10 cellular contexts compared by ENCODE assay signal in genomic region chr11:3795131-3796092, GRCh38. TPM values are rescaled to one million over a fixed set of nuclear protein-coding genes. Genes with fewer than 3 reads are reported as not detected.
DNase-seq lines count a peak whose midpoint lies in the region; ATAC-seq, FAIRE-seq and TF ChIP-seq lines count a peak whose summit lies in the region.
"Had no signal": no experiment of that assay in that cellular context is flagged by ENCODE, and none has a peak within 500 bp of the region (broad histone marks: within the 10 kb centered on the region; RNA-seq: fewer than 3 reads in every experiment).

No MANE protein-coding gene starts in this region.

- dilution Hi-C loops in endothelial cell of umbilical vein (cut with MboI; ENCODE audit: extremely low pct_ligation_motif_present, low sequenced_read_pairs), result no loop called here

- peaks cover 0 to 2% (median 0%) of the 10 kb centered on the region in 5 donors for H3K9me3 Mint-ChIP-seq in CD8-positive, alpha-beta memory T cell

- peak overlapping the region; percentile 97 for H3K27ac ChIP-seq in CD8-positive, alpha-beta memory T cell (ENCODE audit: low read depth, low read length)
- H3K27ac ChIP-seq in OCI-LY7 (ENCODE audit: low read depth, low read length, poor library complexity, severe bottlenecking) (no peak overlapping the region), endothelial cell of umbilical vein (ENCODE audit: insufficient read depth, low read depth, low read length) (peak overlapping the region; percentile 3), neutrophil (peak overlapping the region; percentile 97)

- peak overlapping the region; percentile 83 to 98 (median 96) for H3K4me3 Mint-ChIP-seq in CD8-positive, alpha-beta memory T cell

- H3K9me3 ChIP-seq in CD8-positive, alpha-beta memory T cell (ENCODE audit: low read length), result no peaks in the 10 kb centered on the region
- H3K9me3 ChIP-seq in OCI-LY7 (ENCODE audit: low read length), result no peaks in the 10 kb centered on the region
- no peaks in the 10 kb centered on the region for H3K9me3 ChIP-seq in endothelial cell of umbilical vein (replicated peaks; ENCODE audit: control insufficient read depth, insufficient read depth, low read length)
- no peaks in the 10 kb centered on the region for H3K9me3 ChIP-seq in neutrophil

- H3K4me1 ChIP-seq in CD8-positive, alpha-beta memory T cell (ENCODE audit: insufficient read depth, low read length), result peaks cover 34% of the 10 kb centered on the region
- H3K4me1 ChIP-seq in OCI-LY7 (ENCODE audit: insufficient read depth, low read length, poor library complexity, severe bottlenecking) (peaks cover 29% of the 10 kb centered on the region), endothelial cell of umbilical vein (ENCODE audit: control insufficient read depth, extremely low read depth, insufficient read depth, low read length) (peaks cover 15% of the 10 kb centered on the region), neutrophil (ENCODE audit: control insufficient read depth in 1 of 2, insufficient read depth in 1 of 2, low read depth in 1 of 2, low read length in 1 of 2) (peaks cover 34 to 43% of the 10 kb centered on the region in 2 experiments)

- H3K36me3 Mint-ChIP-seq in CD8-positive, alpha-beta memory T cell, result peaks cover 0 to 46% (median 5%) of the 10 kb centered on the region in 3 donors

- BruUV-seq in OCI-LY7 (replicated peaks; lab: Mats Ljungman, UMichigan) (TSS peak; percentile 75), endothelial cell of umbilical vein (replicated peaks; lab: Mats Ljungman, UMichigan) (no TSS peak)

- TF ChIP-seq CTCF in OCI-LY7 (conservative IDR thresholded peaks at IDR 0.05; ENCODE audit: low read length), result no peak
- TF ChIP-seq CTCF in endothelial cell of umbilical vein (IDR thresholded peaks at IDR 0.05; ENCODE audit: extremely low read depth in 1 of 2, insufficient read depth in 1 of 2, low read depth in 1 of 2, low read length in 2 of 2), result no peak
- no peak for TF ChIP-seq CTCF in neutrophil (IDR thresholded peaks at IDR 0.05)

- intact Hi-C loops in OCI-LY7 (cut with micrococcal nuclease; ENCODE audit: unreplicated experiment), result no loop called here
- intact Hi-C loops in endothelial cell of umbilical vein (cut with micrococcal nuclease), result no loop called here

- H3K4me2 ChIP-seq in OCI-LY7 (ENCODE audit: low read length) (peak overlapping the region; percentile 95), endothelial cell of umbilical vein (ENCODE audit: insufficient read depth, low read length) (peak overlapping the region; percentile 99)

- FAIRE-seq in endothelial cell of umbilical vein (lab: Jason Lieb, UNC), result no peak
- FAIRE-seq: GM18507, HTR-8/SVneo had no signal

- H3K27ac Mint-ChIP-seq in CD8-positive, alpha-beta memory T cell, result peak overlapping the region; percentile 98 to 100 (median 99)

- DNase-seq in CD8-positive, alpha-beta memory T cell, result no peak
- DNase-seq in OCI-LY7 (ENCODE audit: low spot score) (no peak), endothelial cell of umbilical vein (ENCODE audit: low read depth, low spot score) (no peak), OCI-M1 (lab: John Stamatoyannopoulos, UW) (no peak), OCI-M2 (lab: John Stamatoyannopoulos, UW; ENCODE audit: unreplicated experiment) (no peak), AG08395 (ENCODE audit: low spot score) (no peak)

- peak overlapping the region; percentile 97 for H3K4me3 ChIP-seq in CD8-positive, alpha-beta memory T cell (ENCODE audit: low read length)
- H3K4me3 ChIP-seq in OCI-LY7 (ENCODE audit: low read depth, low read length, poor library complexity, severe bottlenecking) (peak overlapping the region; percentile 93), endothelial cell of umbilical vein (replicated peaks in 1 of 3; ENCODE audit: insufficient read depth in 1 of 3, low read depth in 1 of 3, low read length in 3 of 3) (peak overlapping the region in 2 of 3 experiments; percentile 90 to 99), neutrophil (ENCODE audit: low read depth in 1 of 2, low read length in 1 of 2) (peak overlapping the region; percentile 83)

- ATAC-seq in GM18517 (IDR thresholded peaks at IDR 0.05; ENCODE audit: unreplicated experiment), result no peak

- H3K79me2 ChIP-seq in OCI-LY7 (ENCODE audit: insufficient read depth, low read depth, low read length) (peaks cover 68% of the 10 kb centered on the region), endothelial cell of umbilical vein (ENCODE audit: control insufficient read depth, insufficient read depth, low read length) (peaks cover 68% of the 10 kb centered on the region)

- no peaks in the 10 kb centered on the region for H3K27me3 ChIP-seq in CD8-positive, alpha-beta memory T cell (ENCODE audit: insufficient read depth, low read length, poor library complexity, severe bottlenecking)
- H3K27me3 ChIP-seq in endothelial cell of umbilical vein (ENCODE audit: control insufficient read depth in 2 of 2, insufficient read depth in 2 of 2, low read length in 2 of 2), result no peaks in the 10 kb centered on the region
- H3K27me3 ChIP-seq in neutrophil, result no peaks in the 10 kb centered on the region

- no peaks in the 10 kb centered on the region for H3K9me2 ChIP-seq in OCI-LY7 (ENCODE audit: insufficient read depth, low read length)

- no peaks in the 10 kb centered on the region for H3K9me1 ChIP-seq in endothelial cell of umbilical vein (replicated peaks; ENCODE audit: control insufficient read depth, extremely low read depth, insufficient read depth, low read length)

- peak overlapping the region; percentile 84 for H3K9ac ChIP-seq in endothelial cell of umbilical vein (replicated peaks; ENCODE audit: extremely low read depth, insufficient read depth, low read length)

- POLR2A ChIA-PET in CD8-positive, alpha-beta memory T cell (lab: Charles Lee), result interaction anchor here (1.4 to 3.1 kb wide), 2 partner anchors 14 to 45 kb away, joined by 3 to 17 read pairs; partner anchors contain the start of gene RHOG
- POLR2A ChIA-PET in OCI-LY7 (lab: Charles Lee) (interaction anchor here (0.8 to 1.5 kb wide), 5 partner anchors 12 to 298 kb away, joined by 3 to 7 read pairs (median 3); no protein-coding TSS in a partner anchor), endothelial cell of umbilical vein (lab: Charles Lee) (no interaction called here)

- no peak for TF ChIP-seq POLR2A in endothelial cell of umbilical vein (IDR thresholded peaks at IDR 0.05; ENCODE audit: low read depth, low read length)

- peaks cover 4% of the 10 kb centered on the region for H3K36me3 ChIP-seq in CD8-positive, alpha-beta memory T cell (ENCODE audit: insufficient read depth, low read length)
- H3K36me3 ChIP-seq in OCI-LY7 (ENCODE audit: insufficient read depth, low read length), result peaks cover 61% of the 10 kb centered on the region
- H3K36me3 ChIP-seq in endothelial cell of umbilical vein (ENCODE audit: control insufficient read depth in 2 of 2, extremely low read depth in 1 of 2, insufficient read depth in 2 of 2, low read length in 2 of 2), result no peaks in the 10 kb centered on the region
- peaks cover 35% of the 10 kb centered on the region for H3K36me3 ChIP-seq in neutrophil

- H2AFZ ChIP-seq in OCI-LY7 (ENCODE audit: low read length) (no peak overlapping the region), endothelial cell of umbilical vein (ENCODE audit: low read depth, low read length) (no peak overlapping the region)

- peaks cover 15% of the 10 kb centered on the region for H4K20me1 ChIP-seq in OCI-LY7 (ENCODE audit: insufficient read depth, low read length)
- H4K20me1 ChIP-seq in endothelial cell of umbilical vein (replicated peaks; ENCODE audit: control insufficient read depth, extremely low read depth, insufficient read depth, low read length), result peaks cover 4% of the 10 kb centered on the region

- H3K4me1 Mint-ChIP-seq in CD8-positive, alpha-beta memory T cell, result peaks cover 42 to 66% (median 57%) of the 10 kb centered on the region in 3 donors

- CTCF ChIA-PET in CD8-positive, alpha-beta memory T cell (lab: Charles Lee), result interaction anchor here (1.0 to 8.0 kb wide), 3 partner anchors 10 to 45 kb away, joined by 4 to 57 read pairs (median 27); partner anchors contain the start of genes PGAP2 and RHOG
- CTCF ChIA-PET in OCI-LY7 (lab: Charles Lee; ENCODE audit: unreplicated experiment), result no interaction called here
- CTCF ChIA-PET in endothelial cell of umbilical vein (lab: Charles Lee), result interaction anchor here (2.0 kb wide), 1 partner anchor 12 kb away, joined by 13 read pairs; the partner anchor contains the start of gene PGAP2

- peaks cover 0 to 2% of the 10 kb centered on the region in 2 donors for H3K27me3 Mint-ChIP-seq in CD8-positive, alpha-beta memory T cell

RNA-seq across cellular contexts. Expression of gene NUP98, which starts 1.9 kb away (rescaled TPM):
- 100 to 1,000 TPM; 101 to 105 TPM for total RNA-seq in CD8-positive, alpha-beta memory T cell
- 49.0 TPM for polyA plus RNA-seq in CD8-positive, alpha-beta memory T cell
- total RNA-seq in OCI-LY7 (2014; rRNA removed; shearing (Covaris generic)), result 83.9 and 102 TPM in 2 replicates
- total RNA-seq in OCI-LY7 (2022), result 112 and 115 TPM in 2 replicates
- total RNA-seq in endothelial cell of umbilical vein, result 80.8 and 92.7 TPM in 2 replicates
- polyA plus RNA-seq in endothelial cell of umbilical vein, result 169 and 178 TPM in 2 replicates
- polyA plus RNA-seq in endothelial cell of umbilical vein (2011; cell fraction: cytosol; rRNA removed), result 103 and 110 TPM in 2 replicates
- polyA plus RNA-seq in endothelial cell of umbilical vein (2011; cell fraction: nucleus; rRNA removed), result 198 and 214 TPM in 2 replicates
- 57.6 and 77.5 TPM in 2 replicates for polyA plus RNA-seq in endothelial cell of umbilical vein (2012)
- 234 and 250 TPM in 2 replicates for polyA minus RNA-seq in endothelial cell of umbilical vein
- 204 TPM for polyA minus RNA-seq in endothelial cell of umbilical vein (2011; cell fraction: cytosol; rRNA and poly(A)+ RNA removed)
- polyA minus RNA-seq in endothelial cell of umbilical vein (2011; cell fraction: nucleus; rRNA and poly(A)+ RNA removed), result 119 and 201 TPM in 2 replicates

RNA-seq across cellular contexts. Expression of gene PGAP2, which starts 12.9 kb away (rescaled TPM):
- 10 to 100 TPM; 38.9 to 40.2 TPM for total RNA-seq in CD8-positive, alpha-beta memory T cell
- polyA plus RNA-seq in CD8-positive, alpha-beta memory T cell, result 16.1 TPM
- total RNA-seq in OCI-LY7 (2014; rRNA removed; shearing (Covaris generic)), result 15.1 and 23.9 TPM in 2 replicates
- 44.0 and 47.9 TPM in 2 replicates for total RNA-seq in OCI-LY7 (2022)
- 18.3 and 18.5 TPM in 2 replicates for total RNA-seq in endothelial cell of umbilical vein
- polyA plus RNA-seq in endothelial cell of umbilical vein, result 34.1 and 39.3 TPM in 2 replicates
- polyA plus RNA-seq in endothelial cell of umbilical vein (2011; cell fraction: cytosol; rRNA removed), result 24.9 and 29.0 TPM in 2 replicates
- polyA plus RNA-seq in endothelial cell of umbilical vein (2011; cell fraction: nucleus; rRNA removed), result 51.5 and 52.9 TPM in 2 replicates
- polyA plus RNA-seq in endothelial cell of umbilical vein (2012), result 19.8 and 26.5 TPM in 2 replicates
- polyA minus RNA-seq in endothelial cell of umbilical vein, result 32.4 and 37.3 TPM in 2 replicates
- polyA minus RNA-seq in endothelial cell of umbilical vein (2011; cell fraction: cytosol; rRNA and poly(A)+ RNA removed), result 26.5 TPM
- 11.8 and 16.1 TPM in 2 replicates for polyA minus RNA-seq in endothelial cell of umbilical vein (2011; cell fraction: nucleus; rRNA and poly(A)+ RNA removed)

RNA-seq across cellular contexts. Expression of gene RHOG, which starts 45.3 kb away (rescaled TPM):
- 100 to 1,000 TPM; 170 to 175 TPM for total RNA-seq in CD8-positive, alpha-beta memory T cell
- polyA plus RNA-seq in CD8-positive, alpha-beta memory T cell, result 229 TPM
- total RNA-seq in OCI-LY7 (2014; rRNA removed; shearing (Covaris generic)), result 20.9 and 26.2 TPM in 2 replicates
- total RNA-seq in OCI-LY7 (2022) (54.8 and 57.8 TPM in 2 replicates), endothelial cell of umbilical vein (59.6 and 69.0 TPM in 2 replicates)
- polyA plus RNA-seq in endothelial cell of umbilical vein, result 119 and 155 TPM in 2 replicates
- 82.0 and 106 TPM in 2 replicates for polyA plus RNA-seq in endothelial cell of umbilical vein (2011; cell fraction: cytosol; rRNA removed)
- 26.6 and 28.3 TPM in 2 replicates for polyA plus RNA-seq in endothelial cell of umbilical vein (2011; cell fraction: nucleus; rRNA removed)
- polyA plus RNA-seq in endothelial cell of umbilical vein (2012), result 74.2 and 86.1 TPM in 2 replicates
- polyA minus RNA-seq in endothelial cell of umbilical vein, result 102 and 128 TPM in 2 replicates
- polyA minus RNA-seq in endothelial cell of umbilical vein (2011; cell fraction: cytosol; rRNA and poly(A)+ RNA removed), result 58.3 TPM
- 23.6 and 25.4 TPM in 2 replicates for polyA minus RNA-seq in endothelial cell of umbilical vein (2011; cell fraction: nucleus; rRNA and poly(A)+ RNA removed)
